Comparison of ENCODE assay signal across 1 cellular context in the genomic region with DNA sequence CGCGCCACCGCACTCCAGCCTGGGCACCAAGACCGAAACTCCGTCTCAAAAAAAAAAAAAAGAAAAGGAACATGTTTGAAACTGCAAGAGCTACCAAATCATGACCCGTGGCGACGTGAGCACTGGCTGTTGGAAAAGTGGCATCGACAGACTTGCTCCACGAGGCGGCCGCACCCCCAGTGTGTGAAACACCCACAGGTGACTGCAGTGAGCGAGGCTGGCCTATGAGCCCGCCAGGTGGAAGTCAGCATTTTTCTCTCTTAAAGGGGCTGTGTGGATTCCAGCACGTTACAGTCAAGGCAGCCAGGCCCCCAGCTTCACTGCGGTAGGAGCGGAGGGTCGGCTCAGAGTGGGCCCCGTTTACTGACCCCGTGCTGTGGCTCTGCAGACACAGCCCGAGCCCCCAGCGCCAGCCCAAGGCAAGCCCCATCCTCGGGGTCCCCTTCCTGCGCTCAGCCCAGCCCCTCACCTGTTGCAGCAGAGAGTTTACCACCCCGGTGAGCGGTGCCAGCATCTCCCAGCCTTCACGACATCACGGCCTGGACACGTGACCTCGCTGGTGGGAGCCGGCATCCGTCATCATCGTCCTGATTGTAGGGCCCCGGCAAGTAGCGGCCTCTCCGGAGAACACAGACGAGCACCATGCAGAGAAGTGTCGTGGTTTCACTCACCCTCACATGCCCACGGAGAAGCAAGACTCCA.
TF ChIP-seq lines count a peak whose summit lies in the region.

No MANE protein-coding gene starts in this region.

TF ChIP-seq in GM23338, 12 proteins besides CTCF, POLR2A, EP300 and RAD21 (continued from another document):
- TF ChIP-seq, protein P1, sequence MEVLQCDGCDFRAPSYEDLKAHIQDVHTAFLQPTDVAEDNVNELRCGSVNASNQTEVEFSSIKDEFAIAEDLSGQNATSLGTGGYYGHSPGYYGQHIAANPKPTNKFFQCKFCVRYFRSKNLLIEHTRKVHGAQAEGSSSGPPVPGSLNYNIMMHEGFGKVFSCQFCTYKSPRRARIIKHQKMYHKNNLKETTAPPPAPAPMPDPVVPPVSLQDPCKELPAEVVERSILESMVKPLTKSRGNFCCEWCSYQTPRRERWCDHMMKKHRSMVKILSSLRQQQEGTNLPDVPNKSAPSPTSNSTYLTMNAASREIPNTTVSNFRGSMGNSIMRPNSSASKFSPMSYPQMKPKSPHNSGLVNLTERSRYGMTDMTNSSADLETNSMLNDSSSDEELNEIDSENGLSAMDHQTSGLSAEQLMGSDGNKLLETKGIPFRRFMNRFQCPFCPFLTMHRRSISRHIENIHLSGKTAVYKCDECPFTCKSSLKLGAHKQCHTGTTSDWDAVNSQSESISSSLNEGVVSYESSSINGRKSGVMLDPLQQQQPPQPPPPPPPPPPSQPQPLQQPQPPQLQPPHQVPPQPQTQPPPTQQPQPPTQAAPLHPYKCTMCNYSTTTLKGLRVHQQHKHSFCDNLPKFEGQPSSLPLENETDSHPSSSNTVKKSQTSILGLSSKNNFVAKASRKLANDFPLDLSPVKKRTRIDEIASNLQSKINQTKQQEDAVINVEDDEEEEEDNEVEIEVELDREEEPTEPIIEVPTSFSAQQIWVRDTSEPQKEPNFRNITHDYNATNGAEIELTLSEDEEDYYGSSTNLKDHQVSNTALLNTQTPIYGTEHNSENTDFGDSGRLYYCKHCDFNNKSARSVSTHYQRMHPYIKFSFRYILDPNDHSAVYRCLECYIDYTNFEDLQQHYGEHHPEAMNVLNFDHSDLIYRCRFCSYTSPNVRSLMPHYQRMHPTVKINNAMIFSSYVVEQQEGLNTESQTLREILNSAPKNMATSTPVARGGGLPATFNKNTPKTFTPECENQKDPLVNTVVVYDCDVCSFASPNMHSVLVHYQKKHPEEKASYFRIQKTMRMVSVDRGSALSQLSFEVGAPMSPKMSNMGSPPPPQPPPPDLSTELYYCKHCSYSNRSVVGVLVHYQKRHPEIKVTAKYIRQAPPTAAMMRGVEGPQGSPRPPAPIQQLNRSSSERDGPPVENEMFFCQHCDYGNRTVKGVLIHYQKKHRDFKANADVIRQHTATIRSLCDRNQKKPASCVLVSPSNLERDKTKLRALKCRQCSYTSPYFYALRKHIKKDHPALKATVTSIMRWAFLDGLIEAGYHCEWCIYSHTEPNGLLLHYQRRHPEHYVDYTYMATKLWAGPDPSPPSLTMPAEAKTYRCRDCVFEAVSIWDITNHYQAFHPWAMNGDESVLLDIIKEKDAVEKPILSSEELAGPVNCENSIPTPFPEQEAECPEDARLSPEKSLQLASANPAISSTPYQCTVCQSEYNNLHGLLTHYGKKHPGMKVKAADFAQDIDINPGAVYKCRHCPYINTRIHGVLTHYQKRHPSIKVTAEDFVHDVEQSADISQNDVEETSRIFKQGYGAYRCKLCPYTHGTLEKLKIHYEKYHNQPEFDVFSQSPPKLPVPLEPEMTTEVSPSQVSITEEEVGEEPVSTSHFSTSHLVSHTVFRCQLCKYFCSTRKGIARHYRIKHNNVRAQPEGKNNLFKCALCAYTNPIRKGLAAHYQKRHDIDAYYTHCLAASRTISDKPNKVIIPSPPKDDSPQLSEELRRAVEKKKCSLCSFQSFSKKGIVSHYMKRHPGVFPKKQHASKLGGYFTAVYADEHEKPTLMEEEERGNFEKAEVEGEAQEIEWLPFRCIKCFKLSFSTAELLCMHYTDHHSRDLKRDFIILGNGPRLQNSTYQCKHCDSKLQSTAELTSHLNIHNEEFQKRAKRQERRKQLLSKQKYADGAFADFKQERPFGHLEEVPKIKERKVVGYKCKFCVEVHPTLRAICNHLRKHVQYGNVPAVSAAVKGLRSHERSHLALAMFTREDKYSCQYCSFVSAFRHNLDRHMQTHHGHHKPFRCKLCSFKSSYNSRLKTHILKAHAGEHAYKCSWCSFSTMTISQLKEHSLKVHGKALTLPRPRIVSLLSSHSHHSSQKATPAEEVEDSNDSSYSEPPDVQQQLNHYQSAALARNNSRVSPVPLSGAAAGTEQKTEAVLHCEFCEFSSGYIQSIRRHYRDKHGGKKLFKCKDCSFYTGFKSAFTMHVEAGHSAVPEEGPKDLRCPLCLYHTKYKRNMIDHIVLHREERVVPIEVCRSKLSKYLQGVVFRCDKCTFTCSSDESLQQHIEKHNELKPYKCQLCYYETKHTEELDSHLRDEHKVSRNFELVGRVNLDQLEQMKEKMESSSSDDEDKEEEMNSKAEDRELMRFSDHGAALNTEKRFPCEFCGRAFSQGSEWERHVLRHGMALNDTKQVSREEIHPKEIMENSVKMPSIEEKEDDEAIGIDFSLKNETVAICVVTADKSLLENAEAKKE (CRISPR knock-in tag; IDR thresholded peaks at IDR 0.05): no peak
- no peak for TF ChIP-seq ZNF114 (CRISPR knock-in tag; IDR thresholded peaks at IDR 0.05)
- TF ChIP-seq JUNB (IDR thresholded peaks at IDR 0.05; ENCODE audit: unreplicated experiment): no peak
- TF ChIP-seq POLR2AphosphoS5 (IDR thresholded peaks at IDR 0.05; ENCODE audit: low read depth): no peak
- no peak for TF ChIP-seq ZNF331 (CRISPR knock-in tag; IDR thresholded peaks at IDR 0.05; ENCODE audit: low read depth)
- TF ChIP-seq EZH2 (IDR thresholded peaks at IDR 0.05; ENCODE audit: low read depth, unreplicated experiment): no peak
- TF ChIP-seq CREB1 (CRISPR knock-in tag; IDR thresholded peaks at IDR 0.05; ENCODE audit: low read depth): no peak
- TF ChIP-seq, protein P2, sequence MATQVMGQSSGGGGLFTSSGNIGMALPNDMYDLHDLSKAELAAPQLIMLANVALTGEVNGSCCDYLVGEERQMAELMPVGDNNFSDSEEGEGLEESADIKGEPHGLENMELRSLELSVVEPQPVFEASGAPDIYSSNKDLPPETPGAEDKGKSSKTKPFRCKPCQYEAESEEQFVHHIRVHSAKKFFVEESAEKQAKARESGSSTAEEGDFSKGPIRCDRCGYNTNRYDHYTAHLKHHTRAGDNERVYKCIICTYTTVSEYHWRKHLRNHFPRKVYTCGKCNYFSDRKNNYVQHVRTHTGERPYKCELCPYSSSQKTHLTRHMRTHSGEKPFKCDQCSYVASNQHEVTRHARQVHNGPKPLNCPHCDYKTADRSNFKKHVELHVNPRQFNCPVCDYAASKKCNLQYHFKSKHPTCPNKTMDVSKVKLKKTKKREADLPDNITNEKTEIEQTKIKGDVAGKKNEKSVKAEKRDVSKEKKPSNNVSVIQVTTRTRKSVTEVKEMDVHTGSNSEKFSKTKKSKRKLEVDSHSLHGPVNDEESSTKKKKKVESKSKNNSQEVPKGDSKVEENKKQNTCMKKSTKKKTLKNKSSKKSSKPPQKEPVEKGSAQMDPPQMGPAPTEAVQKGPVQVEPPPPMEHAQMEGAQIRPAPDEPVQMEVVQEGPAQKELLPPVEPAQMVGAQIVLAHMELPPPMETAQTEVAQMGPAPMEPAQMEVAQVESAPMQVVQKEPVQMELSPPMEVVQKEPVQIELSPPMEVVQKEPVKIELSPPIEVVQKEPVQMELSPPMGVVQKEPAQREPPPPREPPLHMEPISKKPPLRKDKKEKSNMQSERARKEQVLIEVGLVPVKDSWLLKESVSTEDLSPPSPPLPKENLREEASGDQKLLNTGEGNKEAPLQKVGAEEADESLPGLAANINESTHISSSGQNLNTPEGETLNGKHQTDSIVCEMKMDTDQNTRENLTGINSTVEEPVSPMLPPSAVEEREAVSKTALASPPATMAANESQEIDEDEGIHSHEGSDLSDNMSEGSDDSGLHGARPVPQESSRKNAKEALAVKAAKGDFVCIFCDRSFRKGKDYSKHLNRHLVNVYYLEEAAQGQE (IDR thresholded peaks at IDR 0.05; ENCODE audit: unreplicated experiment): no peak
- TF ChIP-seq EZH2phosphoT487 (IDR thresholded peaks at IDR 0.05; ENCODE audit: unreplicated experiment): no peak
- TF ChIP-seq NANOG (IDR thresholded peaks at IDR 0.05; ENCODE audit: borderline replicate concordance): no peak
- TF ChIP-seq, protein P3, sequence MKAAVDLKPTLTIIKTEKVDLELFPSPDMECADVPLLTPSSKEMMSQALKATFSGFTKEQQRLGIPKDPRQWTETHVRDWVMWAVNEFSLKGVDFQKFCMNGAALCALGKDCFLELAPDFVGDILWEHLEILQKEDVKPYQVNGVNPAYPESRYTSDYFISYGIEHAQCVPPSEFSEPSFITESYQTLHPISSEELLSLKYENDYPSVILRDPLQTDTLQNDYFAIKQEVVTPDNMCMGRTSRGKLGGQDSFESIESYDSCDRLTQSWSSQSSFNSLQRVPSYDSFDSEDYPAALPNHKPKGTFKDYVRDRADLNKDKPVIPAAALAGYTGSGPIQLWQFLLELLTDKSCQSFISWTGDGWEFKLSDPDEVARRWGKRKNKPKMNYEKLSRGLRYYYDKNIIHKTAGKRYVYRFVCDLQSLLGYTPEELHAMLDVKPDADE (IDR thresholded peaks at IDR 0.05): no peak
